In genomic region chr22:24055283-24055682, GRCh38 we compare ENCODE assay signal across 11 cellular contexts. TPM values are rescaled to one million over a fixed set of nuclear protein-coding genes. Genes with fewer than 3 reads are reported as not detected.
"Had no signal": no experiment of that assay in that cellular context is flagged by ENCODE, and none has a peak within 500 bp of the region (broad histone marks: within the 10 kb centered on the region; RNA-seq: fewer than 3 reads in every experiment).

No MANE protein-coding gene starts in this region.

- H3K4me1 ChIP-seq: HAP-1 had no signal

- H3K9me3 ChIP-seq: HAP-1 had no signal

- H3K4me3 ChIP-seq: GM23248, HAP-1, K562 had no signal

- ATAC-seq: HCT116, HepG2, K562 had no signal

- H3K4me3 Mint-ChIP-seq: HFFc6 had no signal

- DNase-seq: GM23248, GOT3, H7, HFFc6 had no signal

- H3K27ac ChIP-seq: GM23248, HL-60 had no signal

RNA-seq across cellular contexts. Expression of gene GSTT4, which starts 50.0 kb away (rescaled TPM):
- total RNA-seq: GM23248, H4, H7, HFFc6, HT1080, K562 had no signal
- polyA plus RNA-seq: GM23248, K562 had no signal
